ENCODE assay signal across 22 cellular contexts in the genomic region with DNA sequence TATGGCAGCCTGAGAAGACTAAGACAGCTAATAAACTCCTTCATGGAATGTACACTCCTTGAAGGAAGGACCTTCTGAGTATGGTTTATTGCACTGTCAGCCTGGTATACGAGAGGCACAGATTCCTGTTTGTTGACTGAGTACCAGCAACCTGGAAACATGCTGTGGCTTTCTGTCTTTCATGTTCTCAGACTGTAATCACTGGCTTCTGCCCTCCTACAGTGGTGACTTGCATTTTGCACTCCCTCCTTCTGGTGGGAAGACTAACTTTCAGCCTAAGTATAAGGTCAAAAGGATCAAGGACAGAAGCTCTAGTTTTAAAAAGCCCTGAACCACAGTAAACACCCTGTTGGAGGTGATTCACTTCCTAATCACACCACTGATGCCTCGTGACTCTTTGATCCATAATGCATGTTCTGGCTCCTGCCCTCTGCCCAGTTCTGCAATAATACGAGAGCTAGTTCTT.
DNase-seq lines count a peak whose midpoint lies in the region; ATAC-seq, FAIRE-seq and TF ChIP-seq lines count a peak whose summit lies in the region.
"Had no signal": no experiment of that assay in that cellular context is flagged by ENCODE, and none has a peak within 500 bp of the region (broad histone marks: within the 10 kb centered on the region; RNA-seq: fewer than 3 reads in every experiment).

No MANE protein-coding gene starts in this region.

- no peaks in the 10 kb centered on the region for H3K9me3 ChIP-seq in keratinocyte (ENCODE audit: control insufficient read depth, low read depth, low read length)
- H3K9me3 ChIP-seq in left ventricle myocardium inferior (replicated peaks) = peaks cover 20% of the 10 kb centered on the region
- H3K9me3 ChIP-seq: prostate gland, upper lobe of right lung had no signal

- H3K36me3 ChIP-seq in bronchial epithelial cell (ENCODE audit: control insufficient read depth, insufficient read depth, low read length) (no peaks in the 10 kb centered on the region), keratinocyte (ENCODE audit: control insufficient read depth in 2 of 2, extremely low read depth in 1 of 2, insufficient read depth in 2 of 2, low read length in 2 of 2) (no peaks in the 10 kb centered on the region), left ventricle myocardium inferior (no peaks in the 10 kb centered on the region)
- H3K36me3 ChIP-seq: prostate gland, upper lobe of right lung had no signal

- peaks cover 30% of the 10 kb centered on the region for H3K4me1 ChIP-seq in keratinocyte (ENCODE audit: control insufficient read depth, extremely low read depth, insufficient read depth, low read length)
- no peaks in the 10 kb centered on the region for H3K4me1 ChIP-seq in left ventricle myocardium inferior
- H3K4me1 ChIP-seq: prostate gland, upper lobe of right lung had no signal

- no peaks in the 10 kb centered on the region for H4K20me1 ChIP-seq in keratinocyte (ENCODE audit: control insufficient read depth, extremely low read depth, insufficient read depth, low read length)

- H3K4me2 ChIP-seq in keratinocyte (ENCODE audit: control insufficient read depth, extremely low read depth, insufficient read depth, low read depth, low read length) = peak overlapping the region; percentile 27

- H3K27me3 ChIP-seq in bronchial epithelial cell (ENCODE audit: control insufficient read depth, insufficient read depth, low read length) = no peaks in the 10 kb centered on the region
- H3K27me3 ChIP-seq in keratinocyte (ENCODE audit: control insufficient read depth, extremely low read depth, insufficient read depth, low read length) = no peaks in the 10 kb centered on the region
- peaks cover 3% of the 10 kb centered on the region for H3K27me3 ChIP-seq in left ventricle myocardium inferior (ENCODE audit: low read depth)
- H3K27me3 ChIP-seq: upper lobe of right lung had no signal

- no peaks in the 10 kb centered on the region for H3K79me2 ChIP-seq in keratinocyte (ENCODE audit: control insufficient read depth, insufficient read depth, low read length)

- FAIRE-seq in bronchial epithelial cell (lab: Jason Lieb, UNC) (peak; percentile 80), keratinocyte (lab: Jason Lieb, UNC) (peak; percentile 96)
- FAIRE-seq: GM12892, small intestine had no signal

- peak overlapping the region; percentile 79 for H3K27ac ChIP-seq in keratinocyte (ENCODE audit: control insufficient read depth, insufficient read depth, low read length)
- no peak overlapping the region for H3K27ac ChIP-seq in left ventricle myocardium inferior (replicated peaks)
- H3K27ac ChIP-seq: HL-60, prostate gland, upper lobe of right lung had no signal

- TF ChIP-seq CTCF in bronchial epithelial cell (IDR thresholded peaks at IDR 0.05; ENCODE audit: insufficient read depth, low read length, severe bottlenecking) (no peak), keratinocyte (optimal IDR thresholded peaks at IDR 0.05 in 1 of 3, IDR thresholded peaks at IDR 0.05 in 1 of 3, conservative IDR thresholded peaks at IDR 0.05 in 1 of 3; ENCODE audit: extremely low read depth in 1 of 3, insufficient read depth in 2 of 3, low read length in 3 of 3) (no peak), left ventricle myocardium inferior (IDR thresholded peaks at IDR 0.05; ENCODE audit: borderline replicate concordance) (no peak)

- H3K9ac ChIP-seq in keratinocyte (ENCODE audit: control insufficient read depth, extremely low read depth, insufficient read depth, low read length) = peak overlapping the region; percentile 22

- peak overlapping the region; percentile 64 for H2AFZ ChIP-seq in keratinocyte (ENCODE audit: control insufficient read depth, low read length)

- peak; percentile 19 for DNase-seq in COLO829 (ENCODE audit: low spot score)
- peak; percentile 83 for DNase-seq in HT1080 (ENCODE audit: low read depth)
- DNase-seq in bronchial epithelial cell (ENCODE audit: low read depth) = peak; percentile 81
- DNase-seq in keratinocyte (ENCODE audit: low read depth, low spot score) = peak; percentile 36
- DNase-seq in UCSD-AML1 (lab: John Stamatoyannopoulos, UW; ENCODE audit: unreplicated experiment) = no peak
- DNase-seq in T-helper 9 cell = no peak
- no peak for DNase-seq in left ventricle myocardium inferior
- DNase-seq: activated CD4-positive, alpha-beta T cell treated with anti-CD3 and anti-CD28 coated beads, Interleukin-2, amount 50 U/mL, for 1 hour; activated gamma-delta T cell; amniotic stem cell; DMS 273 treated with DMSO at 0.1 percent for 48 hours; effector memory CD4-positive, alpha-beta T cell; NCI-H2029 treated with DMSO at 0.1 percent for 48 hours; NCI-H510A; small intestine; SW 1271; upper lobe of right lung had no signal

- intact Hi-C loops in left ventricle myocardium inferior (cut with micrococcal nuclease) = no loop called here

- H3K4me3 ChIP-seq in bronchial epithelial cell (ENCODE audit: low read depth, low read length) = no peak overlapping the region
- peak overlapping the region in 1 of 3 experiments; percentile 4 for H3K4me3 ChIP-seq in keratinocyte (ENCODE audit: control insufficient read depth in 2 of 3, extremely low read depth in 1 of 3, insufficient read depth in 2 of 3, low read depth in 1 of 3, low read length in 3 of 3)
- H3K4me3 ChIP-seq in left ventricle myocardium inferior = no peak overlapping the region
- H3K4me3 ChIP-seq: prostate gland, upper lobe of right lung had no signal

- no peak for ATAC-seq in HG03565 (IDR thresholded peaks at IDR 0.05; ENCODE audit: unreplicated experiment)
- ATAC-seq: natural killer cell treated with Interleukin-12 subunit alpha and Interleukin-12 subunit beta and Interleukin-15 and Interleukin-18, amount 100 ng/mL, for 72 hours; upper lobe of right lung had no signal

- dilution Hi-C loops in keratinocyte (cut with MboI; ENCODE audit: extremely low pct_ligation_motif_present, low sequenced_read_pairs) = no loop called here

- no peaks in the 10 kb centered on the region for H3K9me1 ChIP-seq in keratinocyte (ENCODE audit: control insufficient read depth, extremely low read depth, insufficient read depth, low read length)

Comparison
In these comparisons a context has a peak if more than half of its experiments do, and no peak if none do; other contexts are left out.
1. DNase-seq: peak in COLO829 (single experiment), HT1080 (single experiment), bronchial epithelial cell (single experiment) and keratinocyte (single experiment); none in UCSD-AML1 (single experiment), T-helper 9 cell (single experiment) and left ventricle myocardium inferior (single experiment).